ENCODE assay signal across 17 cellular contexts in the genomic region with DNA sequence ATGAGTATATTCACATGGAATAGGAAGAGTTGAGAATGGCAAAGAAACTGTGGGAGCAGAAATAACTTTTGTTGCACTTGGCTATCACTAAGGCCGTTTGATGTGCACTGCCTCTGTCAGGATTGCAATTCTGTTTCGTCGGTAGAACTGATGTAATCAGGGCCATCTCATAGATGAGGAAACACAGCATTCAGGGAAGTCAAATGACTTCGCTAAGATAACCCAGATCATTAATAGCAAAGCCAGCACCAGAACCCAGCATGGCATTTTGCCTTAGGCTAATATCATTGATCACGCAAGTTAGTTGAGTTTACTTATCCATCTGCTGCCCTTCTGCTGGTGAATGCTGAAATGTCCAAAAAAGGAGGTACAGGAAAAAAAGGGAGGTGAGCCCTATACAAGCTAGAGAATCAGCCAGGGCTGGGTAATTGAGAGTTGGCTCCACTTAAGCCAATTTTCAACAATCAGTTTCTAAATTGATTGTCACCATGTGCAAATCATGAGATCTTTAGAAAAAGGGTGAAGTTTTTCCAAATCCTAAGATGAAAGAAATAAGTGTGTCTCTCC. TPM values are rescaled to one million over a fixed set of nuclear protein-coding genes. Genes with fewer than 3 reads are reported as not detected.
DNase-seq lines count a peak whose midpoint lies in the region; ATAC-seq, FAIRE-seq and TF ChIP-seq lines count a peak whose summit lies in the region.
"Had no signal": no experiment of that assay in that cellular context is flagged by ENCODE, and none has a peak within 500 bp of the region (broad histone marks: within the 10 kb centered on the region; RNA-seq: fewer than 3 reads in every experiment).

No MANE protein-coding gene starts in this region.

- H3K4me1 ChIP-seq in adipocyte (ENCODE audit: control insufficient read depth, insufficient read depth, low read length), result peaks cover 36% of the 10 kb centered on the region
- H3K4me1 ChIP-seq in keratinocyte (ENCODE audit: control insufficient read depth, extremely low read depth, insufficient read depth, low read length), result peaks cover 51% of the 10 kb centered on the region
- H3K4me1 ChIP-seq in ovary (ENCODE audit: insufficient read depth), result peaks cover 7% of the 10 kb centered on the region

- no peak for TF ChIP-seq POLR2A in ovary (IDR thresholded peaks at IDR 0.05)

- H2AFZ ChIP-seq in keratinocyte (ENCODE audit: control insufficient read depth, low read length), result no peak overlapping the region

- H3K4me3 ChIP-seq in adipocyte (ENCODE audit: low read length), result no peak overlapping the region
- no peak overlapping the region for H3K4me3 ChIP-seq in keratinocyte (ENCODE audit: control insufficient read depth in 2 of 3, extremely low read depth in 1 of 3, insufficient read depth in 2 of 3, low read depth in 1 of 3, low read length in 3 of 3)
- H3K4me3 ChIP-seq in ovary, result no peak overlapping the region
- H3K4me3 ChIP-seq in H7 (ENCODE audit: insufficient read depth, low read depth, low read length), result no peak overlapping the region
- H3K4me3 ChIP-seq: heart right ventricle, Peyer's patch had no signal

- peak overlapping the region; percentile 89 for H3K4me2 ChIP-seq in keratinocyte (ENCODE audit: control insufficient read depth, extremely low read depth, insufficient read depth, low read depth, low read length)

- H3K27ac ChIP-seq in keratinocyte (ENCODE audit: control insufficient read depth, insufficient read depth, low read length) (peak overlapping the region; percentile 90), ovary (no peak overlapping the region)
- H3K27ac ChIP-seq: heart right ventricle had no signal

- TF ChIP-seq EP300 in ovary (IDR thresholded peaks at IDR 0.05), result no peak

- H3K79me2 ChIP-seq in keratinocyte (ENCODE audit: control insufficient read depth, insufficient read depth, low read length), result no peaks in the 10 kb centered on the region

- dilution Hi-C loops in keratinocyte (cut with MboI; ENCODE audit: extremely low pct_ligation_motif_present, low sequenced_read_pairs), result no loop called here

- no peak for ATAC-seq in GM21423 (IDR thresholded peaks at IDR 0.05; ENCODE audit: unreplicated experiment)
- ATAC-seq: activated naive CD4-positive, alpha-beta T cell treated with anti-CD3 and anti-CD28 coated beads, Interleukin-2, amount 50 U/mL, for 72 hours; effector memory CD8-positive, alpha-beta T cell; heart right ventricle had no signal

- no peaks in the 10 kb centered on the region for H3K36me3 ChIP-seq in adipocyte (ENCODE audit: control insufficient read depth, insufficient read depth, low read length, severe bottlenecking)
- no peaks in the 10 kb centered on the region for H3K36me3 ChIP-seq in keratinocyte (ENCODE audit: control insufficient read depth in 2 of 2, extremely low read depth in 1 of 2, insufficient read depth in 2 of 2, low read length in 2 of 2)
- H3K36me3 ChIP-seq in ovary, result no peaks in the 10 kb centered on the region
- H3K36me3 ChIP-seq in H7 (replicated peaks; ENCODE audit: control insufficient read depth, insufficient read depth, low read length), result no peaks in the 10 kb centered on the region
- H3K36me3 ChIP-seq: heart right ventricle, Peyer's patch had no signal

- H3K9ac ChIP-seq in adipocyte (ENCODE audit: low read length) (peak overlapping the region; percentile 27), keratinocyte (ENCODE audit: control insufficient read depth, extremely low read depth, insufficient read depth, low read length) (peak overlapping the region; percentile 74)

- H3K27me3 ChIP-seq in adipocyte (replicated peaks; ENCODE audit: control insufficient read depth, insufficient read depth, low read length), result no peaks in the 10 kb centered on the region
- H3K27me3 ChIP-seq in keratinocyte (ENCODE audit: control insufficient read depth, extremely low read depth, insufficient read depth, low read length), result no peaks in the 10 kb centered on the region
- no peaks in the 10 kb centered on the region for H3K27me3 ChIP-seq in ovary
- H3K27me3 ChIP-seq in H7 (ENCODE audit: control insufficient read depth, insufficient read depth, low read length), result peaks cover 7% of the 10 kb centered on the region; the same call in 1 of the 2 replicates
- H3K27me3 ChIP-seq: Peyer's patch had no signal

- DNase-seq in CD1c-positive myeloid dendritic cell (ENCODE audit: extremely low spot score), result peak; percentile 72
- DNase-seq in MV-4-11 (lab: John Stamatoyannopoulos, UW), result peak; percentile 14
- no peak for DNase-seq in adipocyte (ENCODE audit: low read depth)
- DNase-seq in keratinocyte (ENCODE audit: low read depth, low spot score), result no peak
- no peak for DNase-seq in ovary
- no peak for DNase-seq in H7
- DNase-seq in SK-N-DZ (ENCODE audit: low spot score), result no peak
- DNase-seq: activated CD4-positive, alpha-beta T cell treated with anti-CD3 and anti-CD28 coated beads for 48 hours; effector memory CD8-positive, alpha-beta T cell; heart right ventricle; NCI-H1436 treated with DMSO at 0.1 percent for 48 hours; NCI-H748 treated with DMSO at 0.1 percent for 48 hours; Peyer's patch had no signal

- TF ChIP-seq CTCF in keratinocyte (optimal IDR thresholded peaks at IDR 0.05 in 1 of 3, IDR thresholded peaks at IDR 0.05 in 1 of 3, conservative IDR thresholded peaks at IDR 0.05 in 1 of 3; ENCODE audit: extremely low read depth in 1 of 3, insufficient read depth in 2 of 3, low read length in 3 of 3), result no peak
- no peak for TF ChIP-seq CTCF in ovary (IDR thresholded peaks at IDR 0.05)

- H4K20me1 ChIP-seq in keratinocyte (ENCODE audit: control insufficient read depth, extremely low read depth, insufficient read depth, low read length), result no peaks in the 10 kb centered on the region

- WGBS in ovary, 3 donors, result 79 to 84% (median 82%) methylated on average over 5 of the region's 5 CpGs

- intact Hi-C loops in ovary (cut with DNase I), result no loop called here

- H3K9me3 ChIP-seq in adipocyte (ENCODE audit: control insufficient read depth, low read length), result no peaks in the 10 kb centered on the region
- H3K9me3 ChIP-seq in keratinocyte (ENCODE audit: control insufficient read depth, low read depth, low read length), result no peaks in the 10 kb centered on the region
- no peaks in the 10 kb centered on the region for H3K9me3 ChIP-seq in ovary
- H3K9me3 ChIP-seq: heart right ventricle, Peyer's patch had no signal

- H3K9me1 ChIP-seq in keratinocyte (ENCODE audit: control insufficient read depth, extremely low read depth, insufficient read depth, low read length), result peaks cover 2% of the 10 kb centered on the region

- FAIRE-seq in keratinocyte (lab: Jason Lieb, UNC), result no peak
- FAIRE-seq: colon, H54 had no signal

RNA-seq across cellular contexts. Expression of gene RASSF5, which starts 7.6 kb away (rescaled TPM):
- polyA plus RNA-seq in keratinocyte (2.1 to 2.5 TPM (median 2.4 TPM) in 3 replicates), ovary (1 to 10 TPM; 1.8 to 9.0 TPM)
- polyA plus RNA-seq in keratinocyte (2011; ENCODE audit: low read depth), result 16.8 TPM
- polyA plus RNA-seq in keratinocyte (2011; cell fraction: cytosol; rRNA removed), result 2.6 and 3.1 TPM in 2 replicates
- polyA plus RNA-seq in keratinocyte (2011; cell fraction: nucleus; rRNA removed), result 5.8 and 5.9 TPM in 2 replicates
- polyA plus RNA-seq in keratinocyte (2012; ENCODE audit: low replicate concordance), result 2.0 and 28.9 TPM in 2 replicates
- 3.2 to 6.7 TPM (median 3.9 TPM) in 3 replicates for polyA minus RNA-seq in keratinocyte
- 4.4 TPM for polyA minus RNA-seq in keratinocyte (2011; cell fraction: cytosol; rRNA and poly(A)+ RNA removed)
- 3.1 and 6.7 TPM in 2 replicates for polyA minus RNA-seq in keratinocyte (2011; cell fraction: nucleus; rRNA and poly(A)+ RNA removed)
- total RNA-seq in ovary, result 10 to 100 TPM in 1 of 7 donors, 1 to 10 TPM in 6; 1.9 to 11.8 (median 5.3) TPM
- total RNA-seq in H7 (2014; rRNA removed; shearing (Covaris generic)), result 0.24 and 0.70 TPM in 2 replicates
- polyA plus RNA-seq in SK-N-DZ (2014; cell fraction: cytosol; rRNA removed), result 0.05 TPM in 1 of 2 replicates, not detected in the other
- polyA plus RNA-seq in SK-N-DZ (2014; cell fraction: nucleus; rRNA removed), result not detected in 2 replicates

RNA-seq across cellular contexts. Expression of gene IKBKE, which starts 44.6 kb away (rescaled TPM):
- 8.2 to 10.5 TPM (median 8.9 TPM) in 3 replicates for polyA plus RNA-seq in keratinocyte
- 2.0 TPM for polyA plus RNA-seq in keratinocyte (2011; ENCODE audit: low read depth)
- 6.3 and 9.3 TPM in 2 replicates for polyA plus RNA-seq in keratinocyte (2011; cell fraction: cytosol; rRNA removed)
- polyA plus RNA-seq in keratinocyte (2011; cell fraction: nucleus; rRNA removed), result 12.2 and 13.0 TPM in 2 replicates
- 3.1 and 11.8 TPM in 2 replicates for polyA plus RNA-seq in keratinocyte (2012; ENCODE audit: low replicate concordance)
- polyA minus RNA-seq in keratinocyte, result 14.6 to 17.9 TPM (median 14.9 TPM) in 3 replicates
- polyA minus RNA-seq in keratinocyte (2011; cell fraction: cytosol; rRNA and poly(A)+ RNA removed), result 9.4 TPM
- polyA minus RNA-seq in keratinocyte (2011; cell fraction: nucleus; rRNA and poly(A)+ RNA removed), result 7.8 and 9.0 TPM in 2 replicates
- 1 to 10 TPM in 6 of 7 donors, under 1 TPM in 1; 0.86 to 3.9 (median 2.6) TPM for total RNA-seq in ovary
- polyA plus RNA-seq in ovary, result 1 to 10 TPM; 1.2 to 1.3 TPM
- total RNA-seq in H7 (2014; rRNA removed; shearing (Covaris generic)), result 5.8 and 9.4 TPM in 2 replicates
- polyA plus RNA-seq in SK-N-DZ (2014; cell fraction: cytosol; rRNA removed), result 1.9 and 2.8 TPM in 2 replicates
- polyA plus RNA-seq in SK-N-DZ (2014; cell fraction: nucleus; rRNA removed), result 3.7 and 5.6 TPM in 2 replicates

Comparison
In these comparisons a context has a peak if more than half of its experiments do, and no peak if none do; other contexts are left out.
1. DNase-seq: peak in CD1c-positive myeloid dendritic cell (single experiment) and MV-4-11 (single experiment); none in adipocyte (single experiment), keratinocyte (single experiment), ovary (0 of 5), H7 (single experiment) and SK-N-DZ (single experiment).